Comparison of ENCODE assay signal across 27 cellular contexts in genomic region chr10:10160821-10161312, GRCh38.
"Had no signal": no experiment of that assay in that cellular context is flagged by ENCODE, and none has a peak within 500 bp of the region (broad histone marks: within the 10 kb centered on the region; RNA-seq: fewer than 3 reads in every experiment).

No MANE protein-coding gene starts in this region.

- H3K27ac Mint-ChIP-seq: dendritic cell treated with granulocyte-macrophage colony-stimulating factor and Interleukin-4, amounts not matched to agents 40 ng/mL and 50 ng/mL, for 4 days; endodermal cell; memory B cell; mesothelial cell of epicardium; naive thymus-derived CD4-positive, alpha-beta T cell; nephron; neural progenitor cell; stimulated activated memory B cell treated with anti-CD40 and anti-IgM and Interleukin-4, amounts not matched to agents 10 μg/mL and 1 μg/mL and 100 μg/mL, for 72 hours had no signal

- H3K9me3 ChIP-seq: gastrocnemius medialis, prostate gland, right atrium auricular region, sigmoid colon, thoracic aorta, uterus had no signal

- H3K36me3 ChIP-seq: gastrocnemius medialis, left lung, neural progenitor cell, prostate gland, right atrium auricular region, sigmoid colon, thoracic aorta, tibial nerve, upper lobe of left lung, uterus had no signal

- H3K27me3 Mint-ChIP-seq: dendritic cell treated with granulocyte-macrophage colony-stimulating factor and Interleukin-4, amounts not matched to agents 40 ng/mL and 50 ng/mL, for 4 days; memory B cell; stimulated activated memory B cell treated with anti-CD40 and anti-IgM and Interleukin-4, amounts not matched to agents 10 μg/mL and 1 μg/mL and 100 μg/mL, for 72 hours had no signal

- H3K36me3 Mint-ChIP-seq: memory B cell; naive thymus-derived CD4-positive, alpha-beta T cell; neural progenitor cell; stimulated activated memory B cell treated with anti-CD40 and anti-IgM and Interleukin-4, amounts not matched to agents 10 μg/mL and 1 μg/mL and 100 μg/mL, for 72 hours had no signal

- H3K4me1 ChIP-seq: gastrocnemius medialis, left lung, prostate gland, right atrium auricular region, sigmoid colon, tibial nerve, upper lobe of left lung, uterus had no signal

- H3K27ac ChIP-seq: epithelial cell of prostate, gastrocnemius medialis, left lung, neural progenitor cell, parathyroid adenoma, prostate gland, right atrium auricular region, sigmoid colon, thoracic aorta, tibial nerve, upper lobe of left lung, uterus had no signal

- DNase-seq: cerebellar nuclear complex; effector CD8-positive, alpha-beta T cell; endodermal cell; foreskin fibroblast; gastrocnemius medialis; head of caudate nucleus; naive thymus-derived CD4-positive, alpha-beta T cell; sigmoid colon; stimulated activated CD4-positive, alpha-beta T cell treated with anti-CD3 and anti-CD28 coated beads, Interleukin-4, amount 100 ng/mL, for 4 hours; stimulated activated naive CD8-positive, alpha-beta T cell treated with anti-CD3 and anti-CD28 coated beads, Interleukin-15, Interleukin-2, amounts not matched to agents 100 U/mL and 50 U/mL, for 24 hours; uterus had no signal

- H3K4me3 ChIP-seq: gastrocnemius medialis, left lung, lung, neural progenitor cell, prostate gland, right atrium auricular region, sigmoid colon, thoracic aorta, tibial nerve, upper lobe of left lung, uterus had no signal

- H3K27me3 ChIP-seq: gastrocnemius medialis, left lung, neural progenitor cell, right atrium auricular region, sigmoid colon, tibial nerve, upper lobe of left lung, uterus had no signal

- H3K4me3 Mint-ChIP-seq: dendritic cell treated with granulocyte-macrophage colony-stimulating factor and Interleukin-4, amounts not matched to agents 40 ng/mL and 50 ng/mL, for 4 days; endodermal cell; memory B cell; mesothelial cell of epicardium; naive thymus-derived CD4-positive, alpha-beta T cell; nephron; neural progenitor cell; stimulated activated memory B cell treated with anti-CD40 and anti-IgM and Interleukin-4, amounts not matched to agents 10 μg/mL and 1 μg/mL and 100 μg/mL, for 72 hours had no signal

- H3K4me1 Mint-ChIP-seq: endodermal cell; naive thymus-derived CD4-positive, alpha-beta T cell; nephron; stimulated activated memory B cell treated with anti-CD40 and anti-IgM and Interleukin-4, amounts not matched to agents 10 μg/mL and 1 μg/mL and 100 μg/mL, for 72 hours had no signal

- ATAC-seq: esophagus mucosa; gastrocnemius medialis; left lung; naive thymus-derived CD4-positive, alpha-beta T cell; stimulated activated memory B cell treated with anti-CD40 and anti-IgM and Interleukin-4, amounts not matched to agents 10 μg/mL and 1 μg/mL and 100 μg/mL, for 72 hours; stimulated activated naive CD8-positive, alpha-beta T cell treated with anti-CD3 and anti-CD28 coated beads, Interleukin-15, Interleukin-2, amounts not matched to agents 100 U/mL and 50 U/mL, for 24 hours had no signal
